In genomic region chr3:132553811-132554210, GRCh38 we compare ENCODE assay signal across 3 cellular contexts.
TF ChIP-seq lines count a peak whose summit lies in the region.

No MANE protein-coding gene starts in this region.

TF ChIP-seq in A549, 52 proteins besides CTCF, POLR2A, EP300 and RAD21 (continues in another document):
- no peak for TF ChIP-seq FOXS1 (CRISPR knock-in tag; IDR thresholded peaks at IDR 0.05)
- no peak for TF ChIP-seq SMC3 (IDR thresholded peaks at IDR 0.05)
- no peak for TF ChIP-seq NPAS2 (CRISPR knock-in tag; IDR thresholded peaks at IDR 0.05; ENCODE audit: borderline replicate concordance)
- no peak for TF ChIP-seq BCL3 (IDR thresholded peaks at IDR 0.05)
- TF ChIP-seq CHD2 (IDR thresholded peaks at IDR 0.05; ENCODE audit: low read length, partially characterized antibody): no peak
- TF ChIP-seq, protein P1, sequence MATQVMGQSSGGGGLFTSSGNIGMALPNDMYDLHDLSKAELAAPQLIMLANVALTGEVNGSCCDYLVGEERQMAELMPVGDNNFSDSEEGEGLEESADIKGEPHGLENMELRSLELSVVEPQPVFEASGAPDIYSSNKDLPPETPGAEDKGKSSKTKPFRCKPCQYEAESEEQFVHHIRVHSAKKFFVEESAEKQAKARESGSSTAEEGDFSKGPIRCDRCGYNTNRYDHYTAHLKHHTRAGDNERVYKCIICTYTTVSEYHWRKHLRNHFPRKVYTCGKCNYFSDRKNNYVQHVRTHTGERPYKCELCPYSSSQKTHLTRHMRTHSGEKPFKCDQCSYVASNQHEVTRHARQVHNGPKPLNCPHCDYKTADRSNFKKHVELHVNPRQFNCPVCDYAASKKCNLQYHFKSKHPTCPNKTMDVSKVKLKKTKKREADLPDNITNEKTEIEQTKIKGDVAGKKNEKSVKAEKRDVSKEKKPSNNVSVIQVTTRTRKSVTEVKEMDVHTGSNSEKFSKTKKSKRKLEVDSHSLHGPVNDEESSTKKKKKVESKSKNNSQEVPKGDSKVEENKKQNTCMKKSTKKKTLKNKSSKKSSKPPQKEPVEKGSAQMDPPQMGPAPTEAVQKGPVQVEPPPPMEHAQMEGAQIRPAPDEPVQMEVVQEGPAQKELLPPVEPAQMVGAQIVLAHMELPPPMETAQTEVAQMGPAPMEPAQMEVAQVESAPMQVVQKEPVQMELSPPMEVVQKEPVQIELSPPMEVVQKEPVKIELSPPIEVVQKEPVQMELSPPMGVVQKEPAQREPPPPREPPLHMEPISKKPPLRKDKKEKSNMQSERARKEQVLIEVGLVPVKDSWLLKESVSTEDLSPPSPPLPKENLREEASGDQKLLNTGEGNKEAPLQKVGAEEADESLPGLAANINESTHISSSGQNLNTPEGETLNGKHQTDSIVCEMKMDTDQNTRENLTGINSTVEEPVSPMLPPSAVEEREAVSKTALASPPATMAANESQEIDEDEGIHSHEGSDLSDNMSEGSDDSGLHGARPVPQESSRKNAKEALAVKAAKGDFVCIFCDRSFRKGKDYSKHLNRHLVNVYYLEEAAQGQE (IDR thresholded peaks at IDR 0.05): no peak
- TF ChIP-seq CBX2 (IDR thresholded peaks at IDR 0.05; ENCODE audit: borderline replicate concordance, low read depth): no peak
- TF ChIP-seq MAFK (IDR thresholded peaks at IDR 0.05; ENCODE audit: partially characterized antibody): no peak
- TF ChIP-seq RCOR1 (IDR thresholded peaks at IDR 0.05; ENCODE audit: low read depth, low read length): no peak
- TF ChIP-seq ELK1 (IDR thresholded peaks at IDR 0.05; ENCODE audit: low read depth, low read length): no peak
- TF ChIP-seq, protein P2, sequence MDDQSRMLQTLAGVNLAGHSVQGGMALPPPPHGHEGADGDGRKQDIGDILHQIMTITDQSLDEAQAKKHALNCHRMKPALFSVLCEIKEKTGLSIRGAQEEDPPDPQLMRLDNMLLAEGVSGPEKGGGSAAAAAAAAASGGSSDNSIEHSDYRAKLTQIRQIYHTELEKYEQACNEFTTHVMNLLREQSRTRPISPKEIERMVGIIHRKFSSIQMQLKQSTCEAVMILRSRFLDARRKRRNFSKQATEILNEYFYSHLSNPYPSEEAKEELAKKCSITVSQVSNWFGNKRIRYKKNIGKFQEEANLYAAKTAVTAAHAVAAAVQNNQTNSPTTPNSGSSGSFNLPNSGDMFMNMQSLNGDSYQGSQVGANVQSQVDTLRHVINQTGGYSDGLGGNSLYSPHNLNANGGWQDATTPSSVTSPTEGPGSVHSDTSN (IDR thresholded peaks at IDR 0.05): no peak
- no peak for TF ChIP-seq ZNF302 (CRISPR knock-in tag; IDR thresholded peaks at IDR 0.05)

TF ChIP-seq in IMR-90, 13 proteins besides CTCF, POLR2A, EP300 and RAD21:
- TF ChIP-seq ELK1 (IDR thresholded peaks at IDR 0.05; ENCODE audit: borderline replicate concordance, low read depth, low read length) (no peak), RCOR1 (IDR thresholded peaks at IDR 0.05; ENCODE audit: insufficient replicate concordance, low read length) (no peak)

TF ChIP-seq in H1, 55 proteins besides CTCF, POLR2A, EP300 and RAD21:
- TF ChIP-seq NRF1 (IDR thresholded peaks at IDR 0.05; ENCODE audit: low read depth, low read length): no peak
- no peak for TF ChIP-seq TAF1 (IDR thresholded peaks at IDR 0.05; ENCODE audit: low read depth, low read length)
- TF ChIP-seq, protein P3, sequence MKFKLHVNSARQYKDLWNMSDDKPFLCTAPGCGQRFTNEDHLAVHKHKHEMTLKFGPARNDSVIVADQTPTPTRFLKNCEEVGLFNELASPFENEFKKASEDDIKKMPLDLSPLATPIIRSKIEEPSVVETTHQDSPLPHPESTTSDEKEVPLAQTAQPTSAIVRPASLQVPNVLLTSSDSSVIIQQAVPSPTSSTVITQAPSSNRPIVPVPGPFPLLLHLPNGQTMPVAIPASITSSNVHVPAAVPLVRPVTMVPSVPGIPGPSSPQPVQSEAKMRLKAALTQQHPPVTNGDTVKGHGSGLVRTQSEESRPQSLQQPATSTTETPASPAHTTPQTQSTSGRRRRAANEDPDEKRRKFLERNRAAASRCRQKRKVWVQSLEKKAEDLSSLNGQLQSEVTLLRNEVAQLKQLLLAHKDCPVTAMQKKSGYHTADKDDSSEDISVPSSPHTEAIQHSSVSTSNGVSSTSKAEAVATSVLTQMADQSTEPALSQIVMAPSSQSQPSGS (IDR thresholded peaks at IDR 0.05; ENCODE audit: low read length): no peak
- no peak for TF ChIP-seq CHD7 (IDR thresholded peaks at IDR 0.05; ENCODE audit: insufficient replicate concordance, low read length)
- TF ChIP-seq KDM4A (IDR thresholded peaks at IDR 0.05; ENCODE audit: low read depth, low read length, severe bottlenecking): no peak
- no peak for TF ChIP-seq SIX5 (IDR thresholded peaks at IDR 0.05; ENCODE audit: low read depth, low read length)
- no peak for TF ChIP-seq RFX5 (IDR thresholded peaks at IDR 0.05; ENCODE audit: borderline replicate concordance, low read depth, low read length)
- no peak for TF ChIP-seq EGR1 (IDR thresholded peaks at IDR 0.05; ENCODE audit: borderline replicate concordance, low read depth, low read length)
- no peak for TF ChIP-seq RBBP5 (IDR thresholded peaks at IDR 0.05; ENCODE audit: borderline replicate concordance, low read depth, low read length)
- no peak for TF ChIP-seq HDAC6 (IDR thresholded peaks at IDR 0.05; ENCODE audit: low read depth, low read length)
- TF ChIP-seq SAP30 (IDR thresholded peaks at IDR 0.05; ENCODE audit: insufficient read depth, insufficient replicate concordance, low read length): no peak
